In genomic region chr14:89773644-89774316, GRCh38 we compare ENCODE assay signal across 8 cellular contexts.
A peak's percentile ranks its signal among the peaks of the same experiment; 100 is the strongest.
DNase-seq lines count a peak whose midpoint lies in the region; ATAC-seq lines count a peak whose summit lies in the region.

No MANE protein-coding gene starts in this region.

- ATAC-seq in GM18520 (IDR thresholded peaks at IDR 0.05; ENCODE audit: unreplicated experiment) (peak; percentile 63), HG02798 (IDR thresholded peaks at IDR 0.05; ENCODE audit: poor library complexity, unreplicated experiment) (peak; percentile 83), esophagus mucosa (peak; percentile 88)

- DNase-seq in NCI-H146 (lab: John Stamatoyannopoulos, UW) (peak; percentile 51), NCI-H1694 (lab: John Stamatoyannopoulos, UW) (no peak), HuH-7 (ENCODE audit: low spot score) (no peak)
- peak; percentile 62 to 68 for DNase-seq in activated CD4-positive, alpha-beta T cell treated with anti-CD3 and anti-CD28 coated beads, Interleukin-2, amount 50 U/mL, for 48 hours
- peak; percentile 45 to 54 for DNase-seq in stimulated activated CD4-positive, alpha-beta T cell treated with anti-CD3 and anti-CD28 coated beads, Interleukin-15, amount 100 ng/mL, for 48 hours (ENCODE audit: low read depth in 2 of 2)

Comparison
In these comparisons a context has a peak if more than half of its experiments do, and no peak if none do; other contexts are left out.
1. DNase-seq: peak in NCI-H146 (single experiment), activated CD4-positive, alpha-beta T cell treated with anti-CD3 and anti-CD28 coated beads, Interleukin-2, amount 50 U/mL, for 48 hours (2 of 2) and stimulated activated CD4-positive, alpha-beta T cell treated with anti-CD3 and anti-CD28 coated beads, Interleukin-15, amount 100 ng/mL, for 48 hours (2 of 2); none in NCI-H1694 (single experiment) and HuH-7 (single experiment).
2. Peak in every context shown above with its lines, with median percentiles within 50 percentile points of each other: ATAC-seq.